10 cellular contexts compared by ENCODE assay signal in the genomic region with DNA sequence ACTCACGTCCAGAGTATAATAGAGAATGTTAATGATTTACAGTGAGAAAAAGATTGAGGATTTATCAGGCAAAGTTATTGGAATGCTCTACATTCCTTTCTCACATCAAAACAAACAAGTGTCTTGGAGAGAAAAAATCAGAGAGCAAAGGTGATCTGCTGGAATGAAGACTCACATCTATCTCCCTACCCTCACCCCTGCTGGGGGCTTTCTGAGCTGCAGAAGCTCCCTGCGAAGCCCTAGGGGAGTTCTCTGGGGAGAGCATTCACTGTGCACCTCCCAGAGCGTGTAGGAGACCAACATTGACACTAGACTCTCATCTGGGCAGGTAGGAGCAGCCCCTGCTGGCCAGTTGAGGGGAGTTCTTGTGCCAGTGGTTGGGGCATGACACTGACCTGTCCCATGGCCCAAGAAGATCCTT.
DNase-seq lines count a peak whose midpoint lies in the region; ATAC-seq and TF ChIP-seq lines count a peak whose summit lies in the region.
"Had no signal": no experiment of that assay in that cellular context is flagged by ENCODE, and none has a peak within 500 bp of the region (broad histone marks: within the 10 kb centered on the region; RNA-seq: fewer than 3 reads in every experiment).

No MANE protein-coding gene starts in this region.

- peak; percentile 49 for ATAC-seq in GM21576 (IDR thresholded peaks at IDR 0.05; ENCODE audit: unreplicated experiment)

- TF ChIP-seq CTCF in GM10266 (IDR thresholded peaks at IDR 0.05; ENCODE audit: control insufficient read depth, insufficient read depth, low read depth, missing control alignments), result peak; percentile 60

- peak; percentile 34 for DNase-seq in GM10266 (ENCODE audit: extremely low spot score)
- peak; percentile 15 for DNase-seq in HT1080 (ENCODE audit: low read depth)
- DNase-seq in kidney glomerular epithelial cell (lab: John Stamatoyannopoulos, UW), result peak; percentile 94
- no peak for DNase-seq in activated naive CD4-positive, alpha-beta T cell treated with Interleukin-2 at 50 U/mL for 16 hours
- DNase-seq in stimulated activated CD4-positive, alpha-beta T cell treated with anti-CD3 and anti-CD28 coated beads, Interleukin-1b, Interleukin-23, amount 100 ng/mL, for 48 hours, result no peak
- no peak for DNase-seq in RKO (ENCODE audit: low spot score)
- no peak for DNase-seq in NCI-H1092 treated with DMSO at 0.1 percent for 48 hours (lab: John Stamatoyannopoulos, UW)
- DNase-seq: activated naive CD4-positive, alpha-beta T cell treated with anti-CD3 and anti-CD28 coated beads, Interleukin-2, amount 50 U/mL, for 16 hours; Calu3 had no signal

Comparison
In these comparisons a context has a peak if more than half of its experiments do, and no peak if none do; other contexts are left out.
1. DNase-seq: peak in GM10266 (single experiment), HT1080 (single experiment) and kidney glomerular epithelial cell (single experiment); none in activated naive CD4-positive, alpha-beta T cell treated with Interleukin-2 at 50 U/mL for 16 hours (single experiment), stimulated activated CD4-positive, alpha-beta T cell treated with anti-CD3 and anti-CD28 coated beads, Interleukin-1b, Interleukin-23, amount 100 ng/mL, for 48 hours (single experiment), RKO (single experiment) and NCI-H1092 treated with DMSO at 0.1 percent for 48 hours (single experiment).